In genomic region chr3:72113564-72113963, GRCh38 we compare ENCODE assay signal across 27 cellular contexts.
"Had no signal": no experiment of that assay in that cellular context is flagged by ENCODE, and none has a peak within 500 bp of the region (broad histone marks: within the 10 kb centered on the region; RNA-seq: fewer than 3 reads in every experiment).

No MANE protein-coding gene starts in this region.

- H3K27ac ChIP-seq: lower lobe of right lung, pancreas, prostate gland, right lobe of liver, stomach, testis, thyroid gland, upper lobe of right lung had no signal

- H3K9me3 Mint-ChIP-seq: naive thymus-derived CD8-positive, alpha-beta T cell; nephron; neural crest cell; stimulated activated naive B cell treated with anti-CD40 and anti-IgM and Interleukin-4, amounts not matched to agents 10 μg/mL and 1 μg/mL and 100 μg/mL, for 72 hours had no signal

- H3K36me3 ChIP-seq: lower lobe of right lung, pancreas, prostate gland, right lobe of liver, stomach, thyroid gland, upper lobe of right lung had no signal

- FAIRE-seq: islet of Langerhans, kidney, pancreas, urothelium cell line had no signal

- H3K4me2 ChIP-seq: smooth muscle cell had no signal

- H3K27me3 ChIP-seq: pancreas, right lobe of liver, stomach, testis, thyroid gland, upper lobe of right lung had no signal

- H3K4me3 ChIP-seq: lower lobe of right lung, pancreas, prostate gland, right lobe of liver, smooth muscle cell, stomach, testis, thyroid gland, upper lobe of right lung had no signal

- H3K4me3 Mint-ChIP-seq: naive thymus-derived CD8-positive, alpha-beta T cell; neural crest cell; stimulated activated naive B cell treated with anti-CD40 and anti-IgM and Interleukin-4, amounts not matched to agents 10 μg/mL and 1 μg/mL and 100 μg/mL, for 72 hours had no signal

- H3K4me1 ChIP-seq: lower lobe of right lung, pancreas, right lobe of liver, testis, thyroid gland, upper lobe of right lung had no signal

- H3K9me3 ChIP-seq: lower lobe of right lung, pancreas, prostate gland, right lobe of liver, stomach, testis, thyroid gland, upper lobe of right lung had no signal

- H3K36me3 Mint-ChIP-seq: naive thymus-derived CD8-positive, alpha-beta T cell; stimulated activated naive B cell treated with anti-CD40 and anti-IgM and Interleukin-4, amounts not matched to agents 10 μg/mL and 1 μg/mL and 100 μg/mL, for 72 hours had no signal

- DNase-seq: hippocampal formation; kidney; lower lobe of right lung; mammary epithelial cell; mesenchymal stem cell; naive thymus-derived CD8-positive, alpha-beta T cell; nucleus accumbens; pancreas; posterior cingulate gyrus; right lobe of liver; stimulated activated CD4-positive, alpha-beta T cell treated with anti-CD3 and anti-CD28 coated beads, Interleukin-1b, Interleukin-23, amount 100 ng/mL, for 48 hours; stimulated activated CD4-positive, alpha-beta T cell treated with anti-CD3 and anti-CD28 coated beads, Interleukin-2, amount 100 ng/mL, for 48 hours; stimulated activated CD4-positive, alpha-beta T cell treated with anti-CD3 and anti-CD28 coated beads, Interleukin-4, amount 100 ng/mL, for 4 hours; stimulated activated CD8-positive, alpha-beta memory T cell treated with anti-CD3 and anti-CD28 coated beads, Interleukin-4, amount 100 ng/mL, for 48 hours; stimulated activated naive B cell treated with anti-CD40 and anti-IgM and Interleukin-4, amounts not matched to agents 10 μg/mL and 1 μg/mL and 100 μg/mL, for 72 hours; stimulated activated naive CD8-positive, alpha-beta T cell treated with anti-CD3 and anti-CD28 coated beads, Interleukin-15, Interleukin-2, amounts not matched to agents 100 U/mL and 50 U/mL, for 24 hours; stomach; testis; thyroid gland; trophoblast cell; upper lobe of right lung had no signal

- ATAC-seq: lower lobe of right lung; naive thymus-derived CD8-positive, alpha-beta T cell; pancreas; right lobe of liver; stimulated activated naive B cell treated with anti-CD40 and anti-IgM and Interleukin-4, amounts not matched to agents 10 μg/mL and 1 μg/mL and 100 μg/mL, for 72 hours; stimulated activated naive CD8-positive, alpha-beta T cell treated with anti-CD3 and anti-CD28 coated beads, Interleukin-15, Interleukin-2, amounts not matched to agents 100 U/mL and 50 U/mL, for 24 hours; upper lobe of right lung had no signal

- H3K4me1 Mint-ChIP-seq: naive thymus-derived CD8-positive, alpha-beta T cell; neural crest cell had no signal

- H3K27ac Mint-ChIP-seq: naive thymus-derived CD8-positive, alpha-beta T cell; nephron; stimulated activated naive B cell treated with anti-CD40 and anti-IgM and Interleukin-4, amounts not matched to agents 10 μg/mL and 1 μg/mL and 100 μg/mL, for 72 hours had no signal
